ENCODE assay signal across 8 cellular contexts in genomic region chr17:50904522-50905459, GRCh38. TPM values are rescaled to one million over a fixed set of nuclear protein-coding genes. Genes with fewer than 3 reads are reported as not detected.
DNase-seq lines count a peak whose midpoint lies in the region; ATAC-seq, FAIRE-seq and TF ChIP-seq lines count a peak whose summit lies in the region.

No MANE protein-coding gene starts in this region.

- H3K27ac Mint-ChIP-seq in progenitor cell of endocrine pancreas: peak overlapping the region; percentile 95

- DNase-seq in NAMALWA (ENCODE audit: low spot score) (peak; percentile 65), T1000 (lab: John Stamatoyannopoulos, UW) (peak; percentile 6), foreskin keratinocyte (no peak), progenitor cell of endocrine pancreas (ENCODE audit: low spot score, unreplicated experiment) (no peak), SK-N-DZ (ENCODE audit: low spot score) (no peak), NOMO-1 treated with dmso at 0.1 percent for 144 hours (lab: John Stamatoyannopoulos, UW; ENCODE audit: unreplicated experiment) (no peak), RCC 7860 (ENCODE audit: low spot score) (no peak)

- TF ChIP-seq CTCF in foreskin keratinocyte (conservative IDR thresholded peaks at IDR 0.05): no peak
- TF ChIP-seq CTCF in progenitor cell of endocrine pancreas (IDR thresholded peaks at IDR 0.05; ENCODE audit: unreplicated experiment): no peak

- no peaks in the 10 kb centered on the region for H3K27me3 Mint-ChIP-seq in progenitor cell of endocrine pancreas

- no peaks in the 10 kb centered on the region for H3K27me3 ChIP-seq in foreskin keratinocyte

- H3K4me1 ChIP-seq in foreskin keratinocyte: peaks cover 34% of the 10 kb centered on the region

- H3K36me3 Mint-ChIP-seq in progenitor cell of endocrine pancreas (ENCODE audit: insufficient read depth): no peaks in the 10 kb centered on the region

- FAIRE-seq in RCC 7860 (lab: Jason Lieb, UNC): no peak

- H3K4me1 Mint-ChIP-seq in progenitor cell of endocrine pancreas (ENCODE audit: low read depth): peaks cover 60% of the 10 kb centered on the region

- ATAC-seq in foreskin keratinocyte: peak; percentile 39
- ATAC-seq in HG02759 (IDR thresholded peaks at IDR 0.05; ENCODE audit: unreplicated experiment): no peak

- peak overlapping the region; percentile 50 for H3K27ac ChIP-seq in foreskin keratinocyte

- H3K4me3 Mint-ChIP-seq in progenitor cell of endocrine pancreas (ENCODE audit: low read depth): peak overlapping the region; percentile 56

- no peaks in the 10 kb centered on the region for H3K9me3 Mint-ChIP-seq in progenitor cell of endocrine pancreas (ENCODE audit: low read depth)

RNA-seq across cellular contexts. Expression of gene TOB1, which starts 38.6 kb away (rescaled TPM):
- total RNA-seq in foreskin keratinocyte (45.2 and 49.1 TPM in 2 replicates), progenitor cell of endocrine pancreas (41.0 and 43.9 TPM in 2 replicates)
- polyA plus RNA-seq in foreskin keratinocyte: 31.7 and 35.3 TPM in 2 replicates
- polyA plus RNA-seq in SK-N-DZ (2014; cell fraction: cytosol; rRNA removed): 4.1 and 5.7 TPM in 2 replicates
- 4.8 and 5.1 TPM in 2 replicates for polyA plus RNA-seq in SK-N-DZ (2014; cell fraction: nucleus; rRNA removed)

Comparison
In these comparisons a context has a peak if more than half of its experiments do, and no peak if none do; other contexts are left out.
1. DNase-seq: peak in NAMALWA (single experiment) and T1000 (single experiment); none in foreskin keratinocyte (0 of 2), progenitor cell of endocrine pancreas (single experiment), SK-N-DZ (single experiment), NOMO-1 treated with dmso at 0.1 percent for 144 hours (single experiment) and RCC 7860 (single experiment).